8 cellular contexts compared by ENCODE assay signal in genomic region chr22:23858484-23858815, GRCh38. TPM values are rescaled to one million over a fixed set of nuclear protein-coding genes. Genes with fewer than 3 reads are reported as not detected.
DNase-seq lines count a peak whose midpoint lies in the region; ATAC-seq, FAIRE-seq and TF ChIP-seq lines count a peak whose summit lies in the region.

No MANE protein-coding gene starts in this region.

- ATAC-seq in HepG2 (no peak), HG03135 (IDR thresholded peaks at IDR 0.05; ENCODE audit: unreplicated experiment) (no peak), GM21515 (IDR thresholded peaks at IDR 0.05; ENCODE audit: unreplicated experiment) (no peak)

- no peaks in the 10 kb centered on the region for H3K9me3 Mint-ChIP-seq in activated CD4-positive, alpha-beta T cell treated with anti-CD3 and anti-CD28 coated beads, Interleukin-2, amount 10 ng/mL, durations not matched to agents 24 days and 14 days
- no peaks in the 10 kb centered on the region for H3K9me3 Mint-ChIP-seq in astrocyte (ENCODE audit: unreplicated experiment)

- H3K4me3 Mint-ChIP-seq in activated CD4-positive, alpha-beta T cell treated with anti-CD3 and anti-CD28 coated beads, Interleukin-2, amount 10 ng/mL, durations not matched to agents 24 days and 14 days, result peak overlapping the region; percentile 90
- H3K4me3 Mint-ChIP-seq in astrocyte (ENCODE audit: unreplicated experiment), result peak overlapping the region; percentile 92

- H3K4me2 ChIP-seq in astrocyte (ENCODE audit: low read length) (peak overlapping the region; percentile 92), HepG2 (ENCODE audit: low read depth, low read length) (peak overlapping the region; percentile 100)

- H3K27ac ChIP-seq in astrocyte (ENCODE audit: low read depth, low read length) (no peak overlapping the region), HepG2 (ENCODE audit: extremely low read length, insufficient read depth, low read length) (peak overlapping the region; percentile 81), temporal lobe (ENCODE audit: low read depth, low read length) (peak overlapping the region; percentile 95)

- H3K27me3 Mint-ChIP-seq in activated CD4-positive, alpha-beta T cell treated with anti-CD3 and anti-CD28 coated beads, Interleukin-2, amount 10 ng/mL, durations not matched to agents 24 days and 14 days, result peaks cover 6% of the 10 kb centered on the region
- no peaks in the 10 kb centered on the region for H3K27me3 Mint-ChIP-seq in astrocyte (ENCODE audit: low read depth, unreplicated experiment)

- intact Hi-C loops in activated CD4-positive, alpha-beta T cell treated with anti-CD3 and anti-CD28 coated beads, Interleukin-2, amount 10 ng/mL, durations not matched to agents 24 days and 14 days (cut with micrococcal nuclease), result loop anchor here (5.0 kb wide), 1 partner anchor 34 kb away; the partner anchor contains the start of gene MIF
- intact Hi-C loops in HepG2 (cut with micrococcal nuclease; ENCODE audit: unreplicated experiment), result loop anchor here (5.0 kb wide), 1 partner anchor 71 kb away; the partner anchor contains the start of gene SMARCB1

- H2AFZ ChIP-seq in astrocyte (ENCODE audit: low read depth, low read length), result peak overlapping the region; percentile 83
- H2AFZ ChIP-seq in HepG2 (ENCODE audit: low read length), result no peak overlapping the region

- H3K9ac ChIP-seq in astrocyte (ENCODE audit: low read length), result peak overlapping the region; percentile 72
- peak overlapping the region; percentile 74 for H3K9ac ChIP-seq in HepG2 (ENCODE audit: insufficient read depth, low read depth, low read length)

- DNase-seq in activated CD4-positive, alpha-beta T cell treated with anti-CD3 and anti-CD28 coated beads, Interleukin-2, amount 10 ng/mL, durations not matched to agents 24 days and 14 days, result no peak
- DNase-seq in activated CD4-positive, alpha-beta T cell treated with anti-CD3 and anti-CD28 coated beads, Interleukin-2, amount 50 U/mL, for 1 hour, result no peak
- DNase-seq in astrocyte (ENCODE audit: low read depth), result no peak
- DNase-seq in HepG2 (ENCODE audit: low spot score), result no peak
- DNase-seq in effector CD8-positive, alpha-beta T cell (lab: John Stamatoyannopoulos, UW), result no peak

- TF ChIP-seq POLR2A in HepG2 (IDR thresholded peaks at IDR 0.05; ENCODE audit: insufficient read depth in 1 of 2, low read depth in 2 of 2, low read length in 2 of 2), result no peak

- H3K27ac Mint-ChIP-seq in activated CD4-positive, alpha-beta T cell treated with anti-CD3 and anti-CD28 coated beads, Interleukin-2, amount 10 ng/mL, durations not matched to agents 24 days and 14 days, result peak overlapping the region; percentile 88
- H3K27ac Mint-ChIP-seq in astrocyte (ENCODE audit: unreplicated experiment), result peak overlapping the region; percentile 41

- H3K36me3 ChIP-seq in astrocyte (ENCODE audit: insufficient read depth, low read length) (no peaks in the 10 kb centered on the region), HepG2 (replicated peaks in 1 of 2; ENCODE audit: control insufficient read depth in 1 of 2, insufficient read depth in 2 of 2, low read length in 2 of 2) (no peaks in the 10 kb centered on the region)

- H3K36me3 Mint-ChIP-seq in activated CD4-positive, alpha-beta T cell treated with anti-CD3 and anti-CD28 coated beads, Interleukin-2, amount 10 ng/mL, durations not matched to agents 24 days and 14 days (ENCODE audit: low read depth), result no peaks in the 10 kb centered on the region
- H3K36me3 Mint-ChIP-seq in astrocyte (ENCODE audit: low read depth, unreplicated experiment), result peaks cover 3% of the 10 kb centered on the region

- H3K4me3 ChIP-seq in astrocyte (ENCODE audit: insufficient read depth, low read depth, low read length) (peak overlapping the region; percentile 75), HepG2 (replicated peaks in 1 of 3; ENCODE audit: insufficient read depth in 1 of 3, low read depth in 2 of 3, low read length in 3 of 3) (peak overlapping the region; percentile 65 to 89 (median 75))

- WGBS in HepG2 (ENCODE audit: low lambda C conversion rate), result 89% methylated on average over 7 of the region's 7 CpGs

- TF ChIP-seq EP300 in HepG2 (IDR thresholded peaks at IDR 0.05; ENCODE audit: low read depth in 2 of 2, low read length in 2 of 2), result no peak
- no peak for TF ChIP-seq EP300 in HepG2 (CRISPR knock-in tag; IDR thresholded peaks at IDR 0.05; ENCODE audit: borderline replicate concordance)

- H3K27me3 ChIP-seq in astrocyte (ENCODE audit: insufficient read depth, low read length) (no peaks in the 10 kb centered on the region), HepG2 (ENCODE audit: control insufficient read depth in 1 of 2, insufficient read depth in 2 of 2, low read length in 2 of 2) (no peaks in the 10 kb centered on the region; a peak in 1 of 5 replicates)

- no peak for TF ChIP-seq CTCF in astrocyte (IDR thresholded peaks at IDR 0.05; ENCODE audit: insufficient read depth, low read depth, low read length)
- TF ChIP-seq CTCF in HepG2 (CRISPR knock-in tag; IDR thresholded peaks at IDR 0.05), result no peak

- H4K20me1 ChIP-seq in astrocyte (ENCODE audit: insufficient read depth, low read length) (no peaks in the 10 kb centered on the region), HepG2 (ENCODE audit: insufficient read depth, low read length) (no peaks in the 10 kb centered on the region)

- BruUV-seq in HepG2 (replicated peaks; lab: Mats Ljungman, UMichigan), result no TSS peak

- H3K79me2 ChIP-seq in astrocyte (ENCODE audit: insufficient read depth, low read length) (no peaks in the 10 kb centered on the region), HepG2 (ENCODE audit: insufficient read depth, low read length) (peaks cover 7% of the 10 kb centered on the region)

- CTCF ChIA-PET in HepG2 (lab: Yijun Ruan, JAX; ENCODE audit: low intra/inter-chr PET ratio, low total read pairs), result no interaction called here

- FAIRE-seq in astrocyte (lab: Jason Lieb, UNC), result no peak
- FAIRE-seq in HepG2 (lab: Jason Lieb, UNC), result no peak

- TF ChIP-seq RAD21 in HepG2 (CRISPR knock-in tag; IDR thresholded peaks at IDR 0.05), result no peak

- no peaks in the 10 kb centered on the region for H3K9me3 ChIP-seq in astrocyte (ENCODE audit: insufficient read depth, low read depth, low read length)
- H3K9me3 ChIP-seq in HepG2 (ENCODE audit: low read length), result no peaks in the 10 kb centered on the region

- POLR2A ChIA-PET in HepG2 (lab: Yijun Ruan, JAX), result interaction anchor here (1.6 to 3.2 kb wide), 3 partner anchors 13 to 91 kb away, joined by 12 to 57 read pairs (median 56); partner anchors contain the start of genes CHCHD10 and MIF

- in situ Hi-C loops in HepG2 (cut with HindIII; ENCODE audit: extremely low pct_ligation_motif_present, low pct_unique_long_range_greater_than_20kb), result no loop called here

- peaks cover 24% of the 10 kb centered on the region for H3K4me1 Mint-ChIP-seq in activated CD4-positive, alpha-beta T cell treated with anti-CD3 and anti-CD28 coated beads, Interleukin-2, amount 10 ng/mL, durations not matched to agents 24 days and 14 days
- H3K4me1 Mint-ChIP-seq in astrocyte (ENCODE audit: low read depth, unreplicated experiment), result peaks cover 7% of the 10 kb centered on the region

- H3K4me1 ChIP-seq in astrocyte (ENCODE audit: insufficient read depth, low read length) (peaks cover 16% of the 10 kb centered on the region), HepG2 (ENCODE audit: insufficient read depth, low read length) (peaks cover 25% of the 10 kb centered on the region)

RNA-seq across cellular contexts. Expression of gene SLC2A11, which starts 0.8 kb away (rescaled TPM):
- total RNA-seq in activated CD4-positive, alpha-beta T cell treated with anti-CD3 and anti-CD28 coated beads, Interleukin-2, amount 10 ng/mL, durations not matched to agents 24 days and 14 days, result 8.0 and 9.3 TPM in 2 replicates
- total RNA-seq in astrocyte (19.1 and 19.6 TPM in 2 replicates), HepG2 (2016; rRNA removed; fragmentation: Illumina TruSeq; extraction: Trizol) (8.9 and 15.2 TPM in 2 replicates), temporal lobe (7.6 TPM)
- total RNA-seq in HepG2 (2016; cell fraction: cytosol; rRNA removed; fragmentation: Illumina TruSeq; extraction: Trizol; ENCODE audit: low read depth), result 9.3 TPM in 2 replicates
- total RNA-seq in HepG2 (2016; cell fraction: insoluble cytoplasmic fraction; rRNA removed; fragmentation: Illumina TruSeq; extraction: Trizol), result 9.3 and 15.6 TPM in 2 replicates
- 18.3 and 19.5 TPM in 2 replicates for total RNA-seq in HepG2 (2016; cell fraction: membrane; rRNA removed; fragmentation: Illumina TruSeq; extraction: Trizol)
- 16.4 and 16.6 TPM in 2 replicates for total RNA-seq in HepG2 (2016; cell fraction: nucleus; rRNA removed; fragmentation: Illumina TruSeq; extraction: Trizol)
- polyA plus RNA-seq in HepG2 (2011; rRNA removed), result 15.4 and 18.6 TPM in 2 replicates
- polyA plus RNA-seq in HepG2 (2011; cell fraction: cytosol; rRNA removed), result 16.1 and 19.7 TPM in 2 replicates
- 28.4 and 31.3 TPM in 2 replicates for polyA plus RNA-seq in HepG2 (2011; cell fraction: nucleus; rRNA removed)
- 11.1 and 17.5 TPM in 2 replicates for polyA plus RNA-seq in HepG2 (2012)
- polyA plus RNA-seq in HepG2 (2016; cell fraction: cytosol; fragmentation: Illumina TruSeq; extraction: Trizol; ENCODE audit: low read depth), result 16.2 and 17.4 TPM in 2 replicates
- polyA plus RNA-seq in HepG2 (2016; cell fraction: insoluble cytoplasmic fraction; fragmentation: Illumina TruSeq; extraction: Trizol; ENCODE audit: low read depth), result 8.6 and 11.3 TPM in 2 replicates
- 16.1 and 17.7 TPM in 2 replicates for polyA plus RNA-seq in HepG2 (2016; cell fraction: membrane; fragmentation: Illumina TruSeq; extraction: Trizol; ENCODE audit: low read depth)
- 31.8 and 34.3 TPM in 2 replicates for polyA plus RNA-seq in HepG2 (2016; cell fraction: nucleus; fragmentation: Illumina TruSeq; extraction: Trizol; ENCODE audit: insufficient read depth, low read depth)
- 11.5 and 32.8 TPM in 2 replicates for polyA minus RNA-seq in HepG2 (2011; rRNA and poly(A)+ RNA removed; ENCODE audit: low replicate concordance)
- 4.7 and 5.8 TPM in 2 replicates for polyA minus RNA-seq in HepG2 (2011; cell fraction: cytosol; rRNA and poly(A)+ RNA removed)
- polyA minus RNA-seq in HepG2 (2011; cell fraction: nucleus; rRNA and poly(A)+ RNA removed), result 21.2 and 32.8 TPM in 2 replicates

RNA-seq across cellular contexts. Expression of gene DERL3, which starts 19.6 kb away (rescaled TPM):
- total RNA-seq in activated CD4-positive, alpha-beta T cell treated with anti-CD3 and anti-CD28 coated beads, Interleukin-2, amount 10 ng/mL, durations not matched to agents 24 days and 14 days, result 13.4 and 14.8 TPM in 2 replicates
- total RNA-seq in astrocyte, result 0.70 and 0.82 TPM in 2 replicates
- total RNA-seq in HepG2 (2016; rRNA removed; fragmentation: Illumina TruSeq; extraction: Trizol), result not detected in 2 replicates
- not detected in 2 replicates for total RNA-seq in HepG2 (2016; cell fraction: cytosol; rRNA removed; fragmentation: Illumina TruSeq; extraction: Trizol; ENCODE audit: low read depth)
- not detected in 2 replicates for total RNA-seq in HepG2 (2016; cell fraction: insoluble cytoplasmic fraction; rRNA removed; fragmentation: Illumina TruSeq; extraction: Trizol)
- not detected in 2 replicates for total RNA-seq in HepG2 (2016; cell fraction: membrane; rRNA removed; fragmentation: Illumina TruSeq; extraction: Trizol)
- not detected in 2 replicates for total RNA-seq in HepG2 (2016; cell fraction: nucleus; rRNA removed; fragmentation: Illumina TruSeq; extraction: Trizol)
- polyA plus RNA-seq in HepG2 (2011; rRNA removed), result not detected in 2 replicates
- polyA plus RNA-seq in HepG2 (2011; cell fraction: cytosol; rRNA removed), result not detected in 2 replicates
- polyA plus RNA-seq in HepG2 (2011; cell fraction: nucleus; rRNA removed), result not detected in 2 replicates
- 0.07 TPM in 1 of 2 replicates, not detected in the other for polyA plus RNA-seq in HepG2 (2012)
- polyA plus RNA-seq in HepG2 (2016; cell fraction: cytosol; fragmentation: Illumina TruSeq; extraction: Trizol; ENCODE audit: low read depth), result not detected in 2 replicates
- polyA plus RNA-seq in HepG2 (2016; cell fraction: insoluble cytoplasmic fraction; fragmentation: Illumina TruSeq; extraction: Trizol; ENCODE audit: low read depth), result not detected in 2 replicates
- not detected in 2 replicates for polyA plus RNA-seq in HepG2 (2016; cell fraction: membrane; fragmentation: Illumina TruSeq; extraction: Trizol; ENCODE audit: low read depth)
- polyA plus RNA-seq in HepG2 (2016; cell fraction: nucleus; fragmentation: Illumina TruSeq; extraction: Trizol; ENCODE audit: insufficient read depth, low read depth), result not detected in 2 replicates
- polyA minus RNA-seq in HepG2 (2011; rRNA and poly(A)+ RNA removed; ENCODE audit: low replicate concordance), result 1.4 TPM in 1 of 2 replicates, not detected in the other
- not detected in 2 replicates for polyA minus RNA-seq in HepG2 (2011; cell fraction: cytosol; rRNA and poly(A)+ RNA removed)
- not detected in 2 replicates for polyA minus RNA-seq in HepG2 (2011; cell fraction: nucleus; rRNA and poly(A)+ RNA removed)
- total RNA-seq in temporal lobe, result 0.49 TPM

RNA-seq across cellular contexts. Expression of gene MIF, which starts 35.7 kb away (rescaled TPM):
- total RNA-seq in activated CD4-positive, alpha-beta T cell treated with anti-CD3 and anti-CD28 coated beads, Interleukin-2, amount 10 ng/mL, durations not matched to agents 24 days and 14 days, result 1,352 and 1,382 TPM in 2 replicates
- total RNA-seq in astrocyte (906 and 942 TPM in 2 replicates), HepG2 (2016; rRNA removed; fragmentation: Illumina TruSeq; extraction: Trizol) (537 and 634 TPM in 2 replicates), temporal lobe (77.7 TPM)
- total RNA-seq in HepG2 (2016; cell fraction: cytosol; rRNA removed; fragmentation: Illumina TruSeq; extraction: Trizol; ENCODE audit: low read depth), result 570 and 829 TPM in 2 replicates
- 593 and 629 TPM in 2 replicates for total RNA-seq in HepG2 (2016; cell fraction: insoluble cytoplasmic fraction; rRNA removed; fragmentation: Illumina TruSeq; extraction: Trizol)
- total RNA-seq in HepG2 (2016; cell fraction: membrane; rRNA removed; fragmentation: Illumina TruSeq; extraction: Trizol), result 414 and 621 TPM in 2 replicates
- 204 and 221 TPM in 2 replicates for total RNA-seq in HepG2 (2016; cell fraction: nucleus; rRNA removed; fragmentation: Illumina TruSeq; extraction: Trizol)
- polyA plus RNA-seq in HepG2 (2011; rRNA removed), result 675 and 735 TPM in 2 replicates
- 339 and 935 TPM in 2 replicates for polyA plus RNA-seq in HepG2 (2011; cell fraction: cytosol; rRNA removed)
- 393 and 522 TPM in 2 replicates for polyA plus RNA-seq in HepG2 (2011; cell fraction: nucleus; rRNA removed)
- polyA plus RNA-seq in HepG2 (2012), result 517 and 606 TPM in 2 replicates
- polyA plus RNA-seq in HepG2 (2016; cell fraction: cytosol; fragmentation: Illumina TruSeq; extraction: Trizol; ENCODE audit: low read depth), result 534 and 721 TPM in 2 replicates
- polyA plus RNA-seq in HepG2 (2016; cell fraction: insoluble cytoplasmic fraction; fragmentation: Illumina TruSeq; extraction: Trizol; ENCODE audit: low read depth), result 399 and 403 TPM in 2 replicates
- 347 and 448 TPM in 2 replicates for polyA plus RNA-seq in HepG2 (2016; cell fraction: membrane; fragmentation: Illumina TruSeq; extraction: Trizol; ENCODE audit: low read depth)
- 271 and 272 TPM in 2 replicates for polyA plus RNA-seq in HepG2 (2016; cell fraction: nucleus; fragmentation: Illumina TruSeq; extraction: Trizol; ENCODE audit: insufficient read depth, low read depth)
- polyA minus RNA-seq in HepG2 (2011; rRNA and poly(A)+ RNA removed; ENCODE audit: low replicate concordance), result 92.9 and 418 TPM in 2 replicates
- 359 and 483 TPM in 2 replicates for polyA minus RNA-seq in HepG2 (2011; cell fraction: cytosol; rRNA and poly(A)+ RNA removed)
- 37.5 and 61.4 TPM in 2 replicates for polyA minus RNA-seq in HepG2 (2011; cell fraction: nucleus; rRNA and poly(A)+ RNA removed)
